Comparison of ENCODE assay signal across 25 cellular contexts in the genomic region with DNA sequence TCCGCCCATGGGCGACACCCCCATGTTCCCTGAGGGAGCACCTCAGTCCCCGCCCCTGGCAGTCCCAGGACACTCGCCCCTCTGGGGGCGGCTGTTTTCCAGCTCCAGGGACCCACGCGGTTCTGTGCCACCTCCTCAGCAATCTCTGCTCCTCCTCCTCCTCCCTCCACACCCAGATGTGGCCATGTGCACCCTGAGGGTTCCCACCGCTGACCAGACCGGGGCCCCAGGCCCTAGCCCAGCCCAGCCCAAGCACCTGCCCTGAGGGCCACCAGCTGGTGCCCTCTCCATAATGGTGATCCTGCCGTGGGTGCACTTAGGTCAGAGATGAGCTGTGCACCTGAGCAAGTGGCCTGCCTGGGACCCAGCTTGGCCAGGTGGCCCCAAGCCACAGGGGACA.
"Had no signal": no experiment of that assay in that cellular context is flagged by ENCODE, and none has a peak within 500 bp of the region (broad histone marks: within the 10 kb centered on the region; RNA-seq: fewer than 3 reads in every experiment).

No MANE protein-coding gene starts in this region.

- H3K36me3 ChIP-seq: adrenal gland, cardiac muscle cell, colonic mucosa, left ventricle myocardium inferior, right atrium auricular region, stomach, suprapubic skin, tibial artery, upper lobe of right lung had no signal

- H3K4me1 ChIP-seq: adrenal gland, body of pancreas, colonic mucosa, tibial artery, upper lobe of right lung had no signal

- H3K27me3 ChIP-seq: adrenal gland, body of pancreas, cardiac muscle cell, colonic mucosa, right atrium auricular region, suprapubic skin, tibial artery, upper lobe of right lung had no signal

- H3K9me3 ChIP-seq: adrenal gland, body of pancreas, colonic mucosa, left ventricle myocardium inferior, right atrium auricular region, stomach, suprapubic skin, tibial artery, upper lobe of right lung had no signal

- DNase-seq: activated CD4-positive, alpha-beta T cell treated with anti-CD3 and anti-CD28 coated beads for 36 hours; activated CD4-positive, CD25-positive, alpha-beta regulatory T cell; activated CD8-positive, alpha-beta memory T cell treated with anti-CD3 and anti-CD28 coated beads, Interleukin-2, amount 10 ng/mL, durations not matched to agents 7 days and 5 days; activated CD8-positive, alpha-beta T cell treated with anti-CD3 and anti-CD28 coated beads, Interleukin-2, amount 10 ng/mL, durations not matched to agents 7 days and 5 days; activated effector memory CD4-positive, alpha-beta T cell treated with Interleukin-2 at 50 U/mL for 16 hours; activated naive CD4-positive, alpha-beta T cell treated with Interleukin-2 at 50 U/mL for 16 hours; activated naive CD8-positive, alpha-beta T cell treated with anti-CD3 and anti-CD28 coated beads for 36 hours; adrenal gland; aorta; body of pancreas; cerebellar nuclear complex; colonic mucosa; effector CD8-positive, alpha-beta T cell; naive thymus-derived CD8-positive, alpha-beta T cell; occipital lobe; stimulated activated CD4-positive, alpha-beta T cell treated with anti-CD3 and anti-CD28 coated beads, Interleukin-2, amount 100 ng/mL, for 48 hours; stomach; T-helper 2 cell; tibial artery; upper lobe of right lung had no signal

- H3K27ac ChIP-seq: adrenal gland, body of pancreas, cardiac muscle cell, colonic mucosa, left ventricle myocardium inferior, right atrium auricular region, stomach, suprapubic skin, tibial artery, upper lobe of right lung had no signal

- ATAC-seq: activated CD4-positive, alpha-beta T cell treated with anti-CD3 and anti-CD28 coated beads for 36 hours; activated CD8-positive, alpha-beta memory T cell treated with anti-CD3 and anti-CD28 coated beads, Interleukin-2, amount 10 ng/mL, durations not matched to agents 7 days and 5 days; activated CD8-positive, alpha-beta T cell treated with anti-CD3 and anti-CD28 coated beads, Interleukin-2, amount 10 ng/mL, durations not matched to agents 7 days and 5 days; upper lobe of right lung had no signal

- H3K4me3 ChIP-seq: adrenal gland, body of pancreas, cardiac muscle cell, colonic mucosa, left ventricle myocardium inferior, lung, right atrium auricular region, stomach, suprapubic skin, tibial artery, upper lobe of right lung had no signal
